18 cellular contexts compared by ENCODE assay signal in genomic region chr16:14400285-14400977, GRCh38.
A peak's percentile ranks its signal among the peaks of the same experiment; 100 is the strongest.
DNase-seq lines count a peak whose midpoint lies in the region; ATAC-seq and TF ChIP-seq lines count a peak whose summit lies in the region.
"Had no signal": no experiment of that assay in that cellular context is flagged by ENCODE, and none has a peak within 500 bp of the region (broad histone marks: within the 10 kb centered on the region; RNA-seq: fewer than 3 reads in every experiment).

No MANE protein-coding gene starts in this region.

- in situ Hi-C loops in KBM-7 (cut with MboI; ENCODE audit: low pct_unique_long_range_greater_than_20kb, low sequenced_read_pairs) = no loop called here

- WGBS in psoas muscle, 3 donors = 57 to 81% (median 58%) methylated on average over 23 of the region's 23 CpGs

- H3K36me3 ChIP-seq in DND-41 (ENCODE audit: insufficient read depth, low read length) = no peaks in the 10 kb centered on the region
- H3K36me3 ChIP-seq in MM.1S (replicated peaks; ENCODE audit: insufficient read depth, low read length) = no peaks in the 10 kb centered on the region
- no peaks in the 10 kb centered on the region for H3K36me3 ChIP-seq in psoas muscle (ENCODE audit: insufficient read depth in 1 of 2, low read depth in 1 of 2)
- H3K36me3 ChIP-seq: Peyer's patch, upper lobe of left lung had no signal

- ATAC-seq in DND-41 (ENCODE audit: insufficient read depth, low read depth) (peak; percentile 44; the same call in 2 of the 3 replicates), psoas muscle (peak in 1 of 4 donors; percentile 7), HG03045 (IDR thresholded peaks at IDR 0.05; ENCODE audit: unreplicated experiment) (no peak)
- ATAC-seq: T-helper 17 cell had no signal

- H2AFZ ChIP-seq in DND-41 (ENCODE audit: low read depth, low read length) (no peak overlapping the region), MM.1S (ENCODE audit: low read length) (no peak overlapping the region)

- H3K27ac ChIP-seq in DND-41 (ENCODE audit: low read length) = no peak overlapping the region
- peak overlapping the region; percentile 83; the same call in 1 of the 2 replicates for H3K27ac ChIP-seq in MM.1S (ENCODE audit: low read length)
- peak overlapping the region; percentile 95 for H3K27ac ChIP-seq in psoas muscle
- H3K27ac ChIP-seq: body of pancreas, HL-60, Peyer's patch, upper lobe of left lung had no signal

- H3K9me3 ChIP-seq in DND-41 (ENCODE audit: insufficient read depth, low read length, severe bottlenecking) (no peaks in the 10 kb centered on the region), MM.1S (replicated peaks; ENCODE audit: insufficient read depth, low read length) (no peaks in the 10 kb centered on the region), psoas muscle (no peaks in the 10 kb centered on the region)
- H3K9me3 ChIP-seq: body of pancreas, Peyer's patch, upper lobe of left lung had no signal

- H3K4me3 ChIP-seq in DND-41 (ENCODE audit: low read depth in 1 of 2, low read length in 2 of 2) (no peak overlapping the region), MM.1S (ENCODE audit: low read length) (no peak overlapping the region), epithelial cell of esophagus (ENCODE audit: low read length) (no peak overlapping the region), psoas muscle (peak overlapping the region; percentile 49)
- H3K4me3 ChIP-seq: body of pancreas, Peyer's patch, upper lobe of left lung had no signal

- H3K9ac ChIP-seq in DND-41 (ENCODE audit: low read depth, low read length) (no peak overlapping the region), MM.1S (ENCODE audit: low read length) (peak overlapping the region; percentile 41; the same call in 1 of the 2 replicates)

- intact Hi-C loops in psoas muscle (cut with DNase I) = loop anchor here in 1 of 2 donors (10.0 kb wide), 1 partner anchor 124 kb away; no protein-coding TSS in a partner anchor

- H3K27me3 ChIP-seq in DND-41 (ENCODE audit: insufficient read depth, low read length, poor library complexity) (no peaks in the 10 kb centered on the region), MM.1S (replicated peaks; ENCODE audit: insufficient read depth, low read length) (no peaks in the 10 kb centered on the region), psoas muscle (ENCODE audit: insufficient read depth in 3 of 3, low read length in 2 of 3) (no peaks in the 10 kb centered on the region)
- H3K27me3 ChIP-seq: body of pancreas, Peyer's patch, upper lobe of left lung had no signal

- H3K9me2 ChIP-seq in MM.1S (replicated peaks; ENCODE audit: insufficient read depth, low read length) = no peaks in the 10 kb centered on the region

- H3F3A ChIP-seq in MM.1S (ENCODE audit: insufficient read depth, low read length) = peaks cover 11% of the 10 kb centered on the region

- H4K20me1 ChIP-seq in DND-41 (ENCODE audit: insufficient read depth, low read length) = no peaks in the 10 kb centered on the region
- no peaks in the 10 kb centered on the region for H4K20me1 ChIP-seq in MM.1S (ENCODE audit: insufficient read depth, low read length)

- H3K4me1 ChIP-seq in DND-41 (ENCODE audit: insufficient read depth, low read length) = no peaks in the 10 kb centered on the region
- peaks cover 22% of the 10 kb centered on the region for H3K4me1 ChIP-seq in MM.1S (ENCODE audit: low read length)
- peaks cover 10% of the 10 kb centered on the region for H3K4me1 ChIP-seq in psoas muscle
- H3K4me1 ChIP-seq: Peyer's patch had no signal

- TF ChIP-seq CTCF in DND-41 (IDR thresholded peaks at IDR 0.05; ENCODE audit: borderline replicate concordance, extremely low read depth, low read length, poor library complexity, severe bottlenecking) = no peak
- TF ChIP-seq CTCF in MM.1S (IDR thresholded peaks at IDR 0.05; ENCODE audit: low read length) = no peak
- no peak for TF ChIP-seq CTCF in epithelial cell of esophagus (IDR thresholded peaks at IDR 0.05; ENCODE audit: insufficient read depth, low read depth, low read length, missing control alignments)
- TF ChIP-seq CTCF in psoas muscle (IDR thresholded peaks at IDR 0.05) = no peak

- DNase-seq in DND-41 (peak; percentile 32), MM.1S (no peak), epithelial cell of esophagus (ENCODE audit: low read depth) (peak; percentile 27), psoas muscle (no peak), KBM-7 (no peak), DMS114 treated with DMSO at 0.1 percent for 48 hours (lab: John Stamatoyannopoulos, UW; ENCODE audit: unreplicated experiment) (no peak)
- DNase-seq: activated CD4-positive, CD25-positive, alpha-beta regulatory T cell treated with anti-CD3 and anti-CD28 coated beads, Interleukin-2, amount 50 U/mL, for 72 hours; activated naive CD4-positive, alpha-beta T cell treated with Interleukin-2 at 50 U/mL for 16 hours; effector CD4-positive, alpha-beta T cell; H7; NCI-H187 treated with DMSO at 0.1 percent for 48 hours; Peyer's patch; stimulated activated CD4-positive, alpha-beta T cell treated with anti-CD3 and anti-CD28 coated beads, Interleukin-4, amount 100 ng/mL, for 24 hours; T-helper 17 cell; upper lobe of left lung had no signal

- H3K4me2 ChIP-seq in DND-41 (ENCODE audit: insufficient read depth, low read length) (no peak overlapping the region), MM.1S (ENCODE audit: low read depth, low read length) (no peak overlapping the region)

- H3K79me2 ChIP-seq in DND-41 (ENCODE audit: insufficient read depth, low read length) (no peaks in the 10 kb centered on the region), MM.1S (ENCODE audit: low read length) (no peaks in the 10 kb centered on the region)

Comparison
In these comparisons a context has a peak if more than half of its experiments do, and no peak if none do; other contexts are left out.
1. DNase-seq: peak in DND-41 (single experiment) and epithelial cell of esophagus (single experiment); none in MM.1S (single experiment), psoas muscle (0 of 2), KBM-7 (single experiment) and DMS114 treated with DMSO at 0.1 percent for 48 hours (single experiment).